Comparison of ENCODE assay signal across 8 cellular contexts in genomic region chr7:77538908-77539212, GRCh38. TPM values are rescaled to one million over a fixed set of nuclear protein-coding genes. Genes with fewer than 3 reads are reported as not detected.
DNase-seq lines count a peak whose midpoint lies in the region; TF ChIP-seq lines count a peak whose summit lies in the region.

No MANE protein-coding gene starts in this region.

- TSS peak; percentile 30 for BruUV-seq in Calu3 (replicated peaks; lab: Mats Ljungman, UMichigan)

- CTCF ChIA-PET in Calu3 (lab: Charles Lee) = interaction anchor here (0.7 kb wide), 1 partner anchor 88 kb away, joined by 5 read pairs; no protein-coding TSS in a partner anchor

- no peak for TF ChIP-seq CTCF in Calu3 (IDR thresholded peaks at IDR 0.05; ENCODE audit: unreplicated experiment)
- no peak for TF ChIP-seq CTCF in esophagus squamous epithelium (IDR thresholded peaks at IDR 0.05)
- no peak for TF ChIP-seq CTCF in progenitor cell of endocrine pancreas (IDR thresholded peaks at IDR 0.05; ENCODE audit: unreplicated experiment)

- no peak for TF ChIP-seq POLR2A in esophagus squamous epithelium (IDR thresholded peaks at IDR 0.05)

- H3K4me3 Mint-ChIP-seq in Calu3 (ENCODE audit: low read depth, unreplicated experiment) (peak overlapping the region; percentile 86), progenitor cell of endocrine pancreas (ENCODE audit: low read depth) (peak overlapping the region; percentile 96)

- H3K4me1 ChIP-seq in esophagus squamous epithelium = peaks cover 14 to 59% (median 36%) of the 10 kb centered on the region in 3 donors

- H3K27ac Mint-ChIP-seq in Calu3 (ENCODE audit: unreplicated experiment) = peak overlapping the region; percentile 95
- H3K27ac Mint-ChIP-seq in progenitor cell of endocrine pancreas = peak overlapping the region; percentile 99

- H3K36me3 Mint-ChIP-seq in Calu3 (ENCODE audit: insufficient read depth, unreplicated experiment) (peaks cover 49% of the 10 kb centered on the region), progenitor cell of endocrine pancreas (ENCODE audit: insufficient read depth) (peaks cover 4% of the 10 kb centered on the region)

- peak overlapping the region; percentile 88 to 99 (median 98) for H3K4me3 ChIP-seq in esophagus squamous epithelium

- no peaks in the 10 kb centered on the region for H3K36me3 ChIP-seq in esophagus squamous epithelium

- H3K9me3 Mint-ChIP-seq in Calu3 (ENCODE audit: low read depth, unreplicated experiment) = no peaks in the 10 kb centered on the region
- no peaks in the 10 kb centered on the region for H3K9me3 Mint-ChIP-seq in progenitor cell of endocrine pancreas (ENCODE audit: low read depth)

- H3K27ac ChIP-seq in esophagus squamous epithelium = peak overlapping the region; percentile 96 to 99 (median 98)

- no peak for DNase-seq in Calu3
- DNase-seq in SK-MEL-5 (ENCODE audit: low read depth, low spot score) = peak; percentile 21
- DNase-seq in esophagus squamous epithelium (lab: John Stamatoyannopoulos, UW) = no peak
- no peak for DNase-seq in progenitor cell of endocrine pancreas (ENCODE audit: low spot score, unreplicated experiment)
- DNase-seq in SW480 (ENCODE audit: low spot score) = no peak
- no peak for DNase-seq in NCI-H345 (lab: John Stamatoyannopoulos, UW)
- no peak for DNase-seq in HuH-7.5 (ENCODE audit: low spot score)
- no peak for DNase-seq in amniotic stem cell (lab: John Stamatoyannopoulos, UW)

- H3K9me3 ChIP-seq in esophagus squamous epithelium = no peaks in the 10 kb centered on the region

- intact Hi-C loops in Calu3 (cut with micrococcal nuclease; ENCODE audit: unreplicated experiment) = loop anchor here (5.0 kb wide), 1 partner anchor 57 kb away; no protein-coding TSS in a partner anchor
- intact Hi-C loops in esophagus squamous epithelium (cut with DNase I) = no loop called here

- peaks cover 30% of the 10 kb centered on the region for H3K4me1 Mint-ChIP-seq in Calu3 (ENCODE audit: low read depth, unreplicated experiment)
- peaks cover 40% of the 10 kb centered on the region for H3K4me1 Mint-ChIP-seq in progenitor cell of endocrine pancreas (ENCODE audit: low read depth)

- H3K27me3 ChIP-seq in esophagus squamous epithelium = no peaks in the 10 kb centered on the region

- in situ Hi-C loops in SK-MEL-5 (cut with HindIII; ENCODE audit: low pct_unique_long_range_greater_than_20kb, low sequenced_read_pairs) = no loop called here

- H3K27me3 Mint-ChIP-seq in Calu3 (ENCODE audit: unreplicated experiment) (no peaks in the 10 kb centered on the region), progenitor cell of endocrine pancreas (no peaks in the 10 kb centered on the region)

- WGBS in esophagus squamous epithelium, 2 donors = 6 to 15% methylated on average over 3 of the region's 3 CpGs

RNA-seq across cellular contexts. Expression of gene PTPN12, which starts 1.8 kb away (rescaled TPM):
- 61.2 and 65.9 TPM in 2 replicates for total RNA-seq in Calu3 (2022)
- total RNA-seq in SK-MEL-5 (2014; rRNA removed; shearing (Covaris generic)) = 36.4 and 39.5 TPM in 2 replicates
- polyA plus RNA-seq in SK-MEL-5 (2015; cell fraction: cytosol; rRNA removed) = 62.3 and 78.9 TPM in 2 replicates
- 72.8 and 116 TPM in 2 replicates for polyA plus RNA-seq in SK-MEL-5 (2015; cell fraction: nucleus; rRNA removed)
- total RNA-seq in esophagus squamous epithelium = 10 to 100 TPM; 29.4 to 97.9 (median 63.2) TPM
- 131 and 140 TPM in 2 replicates for total RNA-seq in progenitor cell of endocrine pancreas
